In the genomic region with DNA sequence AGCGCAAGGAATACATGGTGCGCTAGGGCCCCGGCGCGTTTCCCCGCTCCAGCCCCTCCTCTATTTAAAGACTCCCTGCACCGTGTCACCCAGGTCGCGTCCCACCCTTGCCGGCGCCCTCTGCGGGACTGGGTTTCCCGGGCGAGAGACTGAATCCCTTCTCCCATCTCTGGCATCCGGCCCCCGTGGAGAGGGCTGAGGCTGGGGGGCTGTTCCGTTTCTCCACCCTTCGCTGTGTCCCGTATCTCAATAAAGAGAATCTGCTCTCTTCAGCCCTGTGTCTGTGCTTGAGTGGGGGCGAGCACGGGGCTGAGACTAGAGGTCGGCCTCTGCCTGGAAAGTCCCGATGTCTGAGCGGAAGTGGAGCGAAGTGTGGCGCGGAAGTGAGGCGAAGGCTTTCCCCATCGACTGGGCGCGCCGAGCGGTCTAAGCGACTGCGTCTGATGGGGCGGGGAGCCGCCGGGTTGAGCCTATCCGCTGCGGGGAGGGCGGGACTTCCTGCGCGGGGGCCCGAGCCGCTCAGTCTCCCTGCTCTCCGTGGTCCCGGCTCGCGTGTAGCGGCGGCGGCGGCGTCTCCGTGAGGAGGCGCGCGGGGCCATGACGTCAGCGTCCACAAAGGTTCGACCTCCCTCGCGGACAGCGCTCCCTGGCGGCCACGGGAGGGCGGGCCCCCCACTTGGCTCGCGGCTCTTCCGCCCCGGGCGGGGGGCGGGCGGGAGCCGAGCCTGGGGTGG, we compare ENCODE assay signal across 1 cellular context.
TF ChIP-seq lines count a peak whose summit lies in the region.

No MANE protein-coding gene starts in this region.

TF ChIP-seq in HepG2, 621 proteins besides CTCF, POLR2A, EP300 and RAD21 (continued from another document and continues in another):
- no peak for TF ChIP-seq SYNCRIP (IDR thresholded peaks at IDR 0.05; ENCODE audit: insufficient read depth, low read depth, low read length)
- TF ChIP-seq KLF15 (CRISPR knock-in tag; IDR thresholded peaks at IDR 0.05; ENCODE audit: borderline replicate concordance) = no peak
- TF ChIP-seq PLSCR1 (CRISPR knock-in tag; IDR thresholded peaks at IDR 0.05; ENCODE audit: borderline replicate concordance) = no peak
- no peak for TF ChIP-seq KLF11 (CRISPR knock-in tag; IDR thresholded peaks at IDR 0.05)
- no peak for TF ChIP-seq KLF13 (CRISPR knock-in tag; IDR thresholded peaks at IDR 0.05)
- TF ChIP-seq HOXA5 (CRISPR knock-in tag; IDR thresholded peaks at IDR 0.05) = peak; percentile 73; the same call in 1 of the 2 replicates
- TF ChIP-seq ISL2 (CRISPR knock-in tag; IDR thresholded peaks at IDR 0.05) = peak; percentile 25; the same call in 1 of the 2 replicates
- TF ChIP-seq RFXANK (CRISPR knock-in tag; IDR thresholded peaks at IDR 0.05) = no peak
- TF ChIP-seq ZNF598 (CRISPR knock-in tag; IDR thresholded peaks at IDR 0.05; ENCODE audit: borderline replicate concordance) = 0 out of 2 replicates have a peak, but pooled peaks have one; percentile 20
- TF ChIP-seq HNRNPH1 (optimal IDR thresholded peaks at IDR 0.05; ENCODE audit: low read depth, low read length) = no peak
- TF ChIP-seq CC2D1A (CRISPR knock-in tag; IDR thresholded peaks at IDR 0.05) = no peak
- TF ChIP-seq SMC3 (IDR thresholded peaks at IDR 0.05; ENCODE audit: low read length) = no peak
- peak; percentile 48 for TF ChIP-seq SRSF1 (optimal IDR thresholded peaks at IDR 0.05; ENCODE audit: low read depth, low read length)
- peak; percentile 41; the same call in 1 of the 2 replicates for TF ChIP-seq ZNF713 (CRISPR knock-in tag; IDR thresholded peaks at IDR 0.05)
- TF ChIP-seq, protein P1, sequence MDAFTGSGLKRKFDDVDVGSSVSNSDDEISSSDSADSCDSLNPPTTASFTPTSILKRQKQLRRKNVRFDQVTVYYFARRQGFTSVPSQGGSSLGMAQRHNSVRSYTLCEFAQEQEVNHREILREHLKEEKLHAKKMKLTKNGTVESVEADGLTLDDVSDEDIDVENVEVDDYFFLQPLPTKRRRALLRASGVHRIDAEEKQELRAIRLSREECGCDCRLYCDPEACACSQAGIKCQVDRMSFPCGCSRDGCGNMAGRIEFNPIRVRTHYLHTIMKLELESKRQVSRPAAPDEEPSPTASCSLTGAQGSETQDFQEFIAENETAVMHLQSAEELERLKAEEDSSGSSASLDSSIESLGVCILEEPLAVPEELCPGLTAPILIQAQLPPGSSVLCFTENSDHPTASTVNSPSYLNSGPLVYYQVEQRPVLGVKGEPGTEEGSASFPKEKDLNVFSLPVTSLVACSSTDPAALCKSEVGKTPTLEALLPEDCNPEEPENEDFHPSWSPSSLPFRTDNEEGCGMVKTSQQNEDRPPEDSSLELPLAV (CRISPR knock-in tag; conservative IDR thresholded peaks at IDR 0.05; ENCODE audit: low read depth) = no peak
- TF ChIP-seq YEATS2 (CRISPR knock-in tag; IDR thresholded peaks at IDR 0.05; ENCODE audit: borderline replicate concordance) = peak; percentile 74; the same call in 1 of the 2 replicates
- TF ChIP-seq CENPT (CRISPR knock-in tag; IDR thresholded peaks at IDR 0.05; ENCODE audit: low read depth) = peak; percentile 70; the same call in 1 of the 2 replicates
- TF ChIP-seq ZNF749 (CRISPR knock-in tag; IDR thresholded peaks at IDR 0.05; ENCODE audit: borderline replicate concordance) = peak; percentile 70; the same call in 1 of the 2 replicates
- TF ChIP-seq ZNF12 (CRISPR knock-in tag; IDR thresholded peaks at IDR 0.05) = no peak
- TF ChIP-seq ZNF513 (CRISPR knock-in tag; conservative IDR thresholded peaks at IDR 0.05) = no peak
- no peak for TF ChIP-seq TEAD2 (CRISPR knock-in tag; IDR thresholded peaks at IDR 0.05)
- TF ChIP-seq ZKSCAN8 (CRISPR knock-in tag; IDR thresholded peaks at IDR 0.05; ENCODE audit: borderline replicate concordance) = no peak; the same call in 1 of the 2 replicates
- TF ChIP-seq ZC3H4 (CRISPR knock-in tag; IDR thresholded peaks at IDR 0.05; ENCODE audit: borderline replicate concordance) = no peak
- no peak for TF ChIP-seq ZNF207 (IDR thresholded peaks at IDR 0.05; ENCODE audit: borderline replicate concordance)
- no peak for TF ChIP-seq HNF1A (IDR thresholded peaks at IDR 0.05; ENCODE audit: low read depth)
- TF ChIP-seq HNF1A (CRISPR knock-in tag; IDR thresholded peaks at IDR 0.05; ENCODE audit: borderline replicate concordance) = 0 out of 2 replicates have a peak, but pooled peaks have one; percentile 45
- TF ChIP-seq, protein P2, sequence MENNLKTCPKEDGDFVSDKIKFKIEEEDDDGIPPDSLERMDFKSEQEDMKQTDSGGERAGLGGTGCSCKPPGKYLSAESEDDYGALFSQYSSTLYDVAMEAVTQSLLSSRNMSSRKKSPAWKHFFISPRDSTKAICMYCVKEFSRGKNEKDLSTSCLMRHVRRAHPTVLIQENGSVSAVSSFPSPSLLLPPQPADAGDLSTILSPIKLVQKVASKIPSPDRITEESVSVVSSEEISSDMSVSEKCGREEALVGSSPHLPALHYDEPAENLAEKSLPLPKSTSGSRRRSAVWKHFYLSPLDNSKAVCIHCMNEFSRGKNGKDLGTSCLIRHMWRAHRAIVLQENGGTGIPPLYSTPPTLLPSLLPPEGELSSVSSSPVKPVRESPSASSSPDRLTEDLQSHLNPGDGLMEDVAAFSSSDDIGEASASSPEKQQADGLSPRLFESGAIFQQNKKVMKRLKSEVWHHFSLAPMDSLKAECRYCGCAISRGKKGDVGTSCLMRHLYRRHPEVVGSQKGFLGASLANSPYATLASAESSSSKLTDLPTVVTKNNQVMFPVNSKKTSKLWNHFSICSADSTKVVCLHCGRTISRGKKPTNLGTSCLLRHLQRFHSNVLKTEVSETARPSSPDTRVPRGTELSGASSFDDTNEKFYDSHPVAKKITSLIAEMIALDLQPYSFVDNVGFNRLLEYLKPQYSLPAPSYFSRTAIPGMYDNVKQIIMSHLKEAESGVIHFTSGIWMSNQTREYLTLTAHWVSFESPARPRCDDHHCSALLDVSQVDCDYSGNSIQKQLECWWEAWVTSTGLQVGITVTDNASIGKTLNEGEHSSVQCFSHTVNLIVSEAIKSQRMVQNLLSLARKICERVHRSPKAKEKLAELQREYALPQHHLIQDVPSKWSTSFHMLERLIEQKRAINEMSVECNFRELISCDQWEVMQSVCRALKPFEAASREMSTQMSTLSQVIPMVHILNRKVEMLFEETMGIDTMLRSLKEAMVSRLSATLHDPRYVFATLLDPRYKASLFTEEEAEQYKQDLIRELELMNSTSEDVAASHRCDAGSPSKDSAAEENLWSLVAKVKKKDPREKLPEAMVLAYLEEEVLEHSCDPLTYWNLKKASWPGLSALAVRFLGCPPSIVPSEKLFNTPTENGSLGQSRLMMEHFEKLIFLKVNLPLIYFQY (CRISPR knock-in tag; IDR thresholded peaks at IDR 0.05; ENCODE audit: borderline replicate concordance) = no peak
- no peak for TF ChIP-seq MBD4 (IDR thresholded peaks at IDR 0.05; ENCODE audit: borderline replicate concordance, low read length)
- TF ChIP-seq SOX6 (IDR thresholded peaks at IDR 0.05) = no peak
- peak; percentile 60; the same call in 1 of the 2 replicates for TF ChIP-seq SOX6 (CRISPR knock-in tag; IDR thresholded peaks at IDR 0.05)
- no peak for TF ChIP-seq ZNF446 (CRISPR knock-in tag; IDR thresholded peaks at IDR 0.05)
- peak; percentile 79; the same call in 1 of the 2 replicates for TF ChIP-seq ZZZ3 (CRISPR knock-in tag; IDR thresholded peaks at IDR 0.05; ENCODE audit: borderline replicate concordance)
- peak; percentile 98 for TF ChIP-seq ZBTB25 (CRISPR knock-in tag; IDR thresholded peaks at IDR 0.05)
- peak; percentile 45 for TF ChIP-seq HNRNPK (IDR thresholded peaks at IDR 0.05; ENCODE audit: low read depth, low read length, poor library complexity, severe bottlenecking)
- peak; percentile 97 for TF ChIP-seq HOXA3 (CRISPR knock-in tag; IDR thresholded peaks at IDR 0.05)
- TF ChIP-seq TERF1 (CRISPR knock-in tag; IDR thresholded peaks at IDR 0.05) = no peak
- TF ChIP-seq TOPORS (CRISPR knock-in tag; IDR thresholded peaks at IDR 0.05) = no peak
- TF ChIP-seq FOXK1 (CRISPR knock-in tag; IDR thresholded peaks at IDR 0.05; ENCODE audit: borderline replicate concordance, low read depth) = peak; percentile 79
- TF ChIP-seq ETV5 (CRISPR knock-in tag; IDR thresholded peaks at IDR 0.05; ENCODE audit: borderline replicate concordance) = peak; percentile 87
